Comparison of ENCODE assay signal across 14 cellular contexts in genomic region chr6:32081676-32082075, GRCh38. TPM values are rescaled to one million over a fixed set of nuclear protein-coding genes. Genes with fewer than 3 reads are reported as not detected.
DNase-seq lines count a peak whose midpoint lies in the region; ATAC-seq and TF ChIP-seq lines count a peak whose summit lies in the region.
"Had no signal": no experiment of that assay in that cellular context is flagged by ENCODE, and none has a peak within 500 bp of the region (broad histone marks: within the 10 kb centered on the region; RNA-seq: fewer than 3 reads in every experiment).

No MANE protein-coding gene starts in this region.

- H3K27me3 ChIP-seq in ascending aorta = no peaks in the 10 kb centered on the region
- peaks cover 18% of the 10 kb centered on the region for H3K27me3 ChIP-seq in left ventricle myocardium inferior (ENCODE audit: low read depth)
- peaks cover 0 to 15% (median 14%) of the 10 kb centered on the region in 3 donors for H3K27me3 ChIP-seq in sigmoid colon
- H3K27me3 ChIP-seq in uterus = no peaks in the 10 kb centered on the region
- H3K27me3 ChIP-seq: hepatocyte had no signal

- ATAC-seq in activated CD4-positive, CD25-positive, alpha-beta regulatory T cell treated with anti-CD3 and anti-CD28 coated beads, Interleukin-2, amount 50 U/mL, for 24 hours = no peak
- ATAC-seq in stimulated activated naive B cell treated with anti-CD40 and anti-IgM and Interleukin-4, amounts not matched to agents 10 μg/mL and 1 μg/mL and 100 μg/mL, for 72 hours (replicated peaks) = no peak

- H3K4me3 Mint-ChIP-seq in stimulated activated naive B cell treated with anti-CD40 and anti-IgM and Interleukin-4, amounts not matched to agents 10 μg/mL and 1 μg/mL and 100 μg/mL, for 72 hours = no peak overlapping the region
- H3K4me3 Mint-ChIP-seq: activated naive CD4-positive, alpha-beta T cell treated with anti-CD3 and anti-CD28 coated beads, Interleukin-2, amount 50 U/mL, for 24 hours; activated T-cell treated with anti-CD3 and anti-CD28 coated beads, Interleukin-2, amount 50 U/mL, for 24 hours had no signal

- H3K27me3 Mint-ChIP-seq in stimulated activated naive B cell treated with anti-CD40 and anti-IgM and Interleukin-4, amounts not matched to agents 10 μg/mL and 1 μg/mL and 100 μg/mL, for 72 hours = peaks cover 63 to 64% of the 10 kb centered on the region in 2 donors

- H3K4me1 ChIP-seq in ascending aorta = peaks cover 5 to 27% of the 10 kb centered on the region in 2 donors
- H3K4me1 ChIP-seq in left ventricle myocardium inferior = peaks cover 36% of the 10 kb centered on the region
- H3K4me1 ChIP-seq in sigmoid colon = peaks cover 0 to 12% (median 7%) of the 10 kb centered on the region in 4 donors
- peaks cover 16 to 17% of the 10 kb centered on the region in 2 donors for H3K4me1 ChIP-seq in uterus
- H3K4me1 ChIP-seq: HAP-1 had no signal

- intact Hi-C loops in ascending aorta (cut with DNase I) (no loop called here), left ventricle myocardium inferior (cut with micrococcal nuclease) (no loop called here), sigmoid colon (cut with DNase I) (no loop called here), uterus (cut with DNase I; ENCODE audit: low total_unique reads) (no loop called here)

- H3K9me3 ChIP-seq in ascending aorta = no peaks in the 10 kb centered on the region
- no peaks in the 10 kb centered on the region for H3K9me3 ChIP-seq in left ventricle myocardium inferior (replicated peaks)
- H3K9me3 ChIP-seq in sigmoid colon = no peaks in the 10 kb centered on the region
- H3K9me3 ChIP-seq in uterus = no peaks in the 10 kb centered on the region
- H3K9me3 ChIP-seq: HAP-1 had no signal

- H3K4me1 Mint-ChIP-seq in stimulated activated naive B cell treated with anti-CD40 and anti-IgM and Interleukin-4, amounts not matched to agents 10 μg/mL and 1 μg/mL and 100 μg/mL, for 72 hours = peaks cover 16 to 22% of the 10 kb centered on the region in 2 donors

- H3K4me3 ChIP-seq in ascending aorta (no peak overlapping the region), left ventricle myocardium inferior (no peak overlapping the region), sigmoid colon (no peak overlapping the region), uterus (no peak overlapping the region)
- H3K4me3 ChIP-seq: HAP-1, hepatocyte had no signal

- DNase-seq in ascending aorta (ENCODE audit: low spot score in 2 of 2) (no peak), left ventricle myocardium inferior (no peak), sigmoid colon (no peak), uterus (peak in 1 of 2 donors; percentile 69), NCI-H446 (lab: John Stamatoyannopoulos, UW) (no peak)
- DNase-seq in stimulated activated naive B cell treated with anti-CD40 and anti-IgM and Interleukin-4, amounts not matched to agents 10 μg/mL and 1 μg/mL and 100 μg/mL, for 72 hours = no peak
- DNase-seq: activated T-cell treated with anti-CD3 and anti-CD28 coated beads, Interleukin-2, amount 50 U/mL, for 24 hours; GF-D8; NCI-H1417 treated with DMSO at 0.1 percent for 48 hours had no signal

- no peak overlapping the region for H3K27ac Mint-ChIP-seq in stimulated activated naive B cell treated with anti-CD40 and anti-IgM and Interleukin-4, amounts not matched to agents 10 μg/mL and 1 μg/mL and 100 μg/mL, for 72 hours
- H3K27ac Mint-ChIP-seq: activated naive CD4-positive, alpha-beta T cell treated with anti-CD3 and anti-CD28 coated beads, Interleukin-2, amount 50 U/mL, for 24 hours; activated T-cell treated with anti-CD3 and anti-CD28 coated beads, Interleukin-2, amount 50 U/mL, for 24 hours had no signal

- TF ChIP-seq POLR2A in sigmoid colon (IDR thresholded peaks at IDR 0.05) (no peak), uterus (IDR thresholded peaks at IDR 0.05) (no peak)

- H3K27ac ChIP-seq in ascending aorta (peak overlapping the region; percentile 82 to 88), left ventricle myocardium inferior (replicated peaks) (peak overlapping the region; percentile 74), sigmoid colon (peak overlapping the region; percentile 58 to 78 (median 63)), uterus (peak overlapping the region; percentile 92 to 96)
- H3K27ac ChIP-seq: hepatocyte had no signal

- no peaks in the 10 kb centered on the region for H3K36me3 Mint-ChIP-seq in stimulated activated naive B cell treated with anti-CD40 and anti-IgM and Interleukin-4, amounts not matched to agents 10 μg/mL and 1 μg/mL and 100 μg/mL, for 72 hours
- H3K36me3 Mint-ChIP-seq: activated naive CD4-positive, alpha-beta T cell treated with anti-CD3 and anti-CD28 coated beads, Interleukin-2, amount 50 U/mL, for 24 hours had no signal

- H3K9me3 Mint-ChIP-seq in stimulated activated naive B cell treated with anti-CD40 and anti-IgM and Interleukin-4, amounts not matched to agents 10 μg/mL and 1 μg/mL and 100 μg/mL, for 72 hours = no peaks in the 10 kb centered on the region
- H3K9me3 Mint-ChIP-seq: activated naive CD4-positive, alpha-beta T cell treated with anti-CD3 and anti-CD28 coated beads, Interleukin-2, amount 50 U/mL, for 24 hours; activated T-cell treated with anti-CD3 and anti-CD28 coated beads, Interleukin-2, amount 50 U/mL, for 24 hours had no signal

- 83 to 85% methylated on average over 9 of the region's 9 CpGs for WGBS in sigmoid colon, 2 donors

- no peak for TF ChIP-seq CTCF in ascending aorta (IDR thresholded peaks at IDR 0.05)
- TF ChIP-seq CTCF in left ventricle myocardium inferior (IDR thresholded peaks at IDR 0.05; ENCODE audit: borderline replicate concordance) = no peak
- no peak for TF ChIP-seq CTCF in sigmoid colon (IDR thresholded peaks at IDR 0.05)
- no peak for TF ChIP-seq CTCF in uterus (IDR thresholded peaks at IDR 0.05)

- H3K36me3 ChIP-seq in ascending aorta (peaks cover 0 to 14% of the 10 kb centered on the region in 2 donors), left ventricle myocardium inferior (peaks cover 58% of the 10 kb centered on the region), sigmoid colon (peaks cover 0 to 13% (median 0%) of the 10 kb centered on the region in 4 donors), uterus (no peaks in the 10 kb centered on the region)
- H3K36me3 ChIP-seq: HAP-1 had no signal

- TF ChIP-seq EP300 in sigmoid colon (IDR thresholded peaks at IDR 0.05) = no peak

RNA-seq across cellular contexts. Expression of gene TNXB, which starts 27.5 kb away (rescaled TPM):
- total RNA-seq in ascending aorta = 493 TPM
- 73.0 TPM for total RNA-seq in left ventricle myocardium inferior
- total RNA-seq in sigmoid colon = 100 to 1,000 TPM in 3 of 4 donors, 10 to 100 TPM in 1; 66.0 to 224 (median 116) TPM
- 10 to 100 TPM in 1 of 3 donors, 1 to 10 TPM in 2; 1.4 to 16.4 (median 7.2) TPM for polyA plus RNA-seq in sigmoid colon
- total RNA-seq in uterus = 100 to 1,000 TPM in 3 of 4 donors, 10 to 100 TPM in 1; 90.6 to 217 (median 181) TPM
- total RNA-seq: HT-29 had no signal

RNA-seq across cellular contexts. Expression of gene CYP21A2, which starts 43.5 kb away (rescaled TPM):
- total RNA-seq in ascending aorta = 14.0 TPM
- 0.41 TPM for total RNA-seq in left ventricle myocardium inferior
- total RNA-seq in sigmoid colon = 1 to 10 TPM; 1.1 to 4.9 (median 3.2) TPM
- 1 to 10 TPM in 1 of 3 donors, under 1 TPM in 1, not detected in 1; 0.57 to 1.2 TPM for polyA plus RNA-seq in sigmoid colon
- 1 to 10 TPM in 1 of 4 donors, not detected in 3; 4.1 TPM for total RNA-seq in uterus
- total RNA-seq: HT-29 had no signal

RNA-seq across cellular contexts. Expression of gene ATF6B, which starts 46.4 kb away (rescaled TPM):
- total RNA-seq in ascending aorta (123 TPM), left ventricle myocardium inferior (29.1 TPM), sigmoid colon (10 to 100 TPM; 24.5 to 73.4 (median 24.8) TPM), uterus (100 to 1,000 TPM in 1 of 4 donors, 10 to 100 TPM in 3; 16.4 to 121 (median 33.6) TPM)
- polyA plus RNA-seq in sigmoid colon = 10 to 100 TPM; 10.9 to 93.6 (median 14.4) TPM

RNA-seq across cellular contexts. Expression of gene FKBPL, which starts 48.4 kb away (rescaled TPM):
- total RNA-seq in ascending aorta (not detected), left ventricle myocardium inferior (2.7 TPM), sigmoid colon (1 to 10 TPM; 2.1 to 5.5 (median 4.2) TPM), uterus (10 to 100 TPM in 1 of 4 donors, 1 to 10 TPM in 3; 1.3 to 10.3 (median 5.1) TPM)
- 10 to 100 TPM in 1 of 3 donors, 1 to 10 TPM in 2; 4.9 to 10.4 (median 6.0) TPM for polyA plus RNA-seq in sigmoid colon
